In the genomic region with DNA sequence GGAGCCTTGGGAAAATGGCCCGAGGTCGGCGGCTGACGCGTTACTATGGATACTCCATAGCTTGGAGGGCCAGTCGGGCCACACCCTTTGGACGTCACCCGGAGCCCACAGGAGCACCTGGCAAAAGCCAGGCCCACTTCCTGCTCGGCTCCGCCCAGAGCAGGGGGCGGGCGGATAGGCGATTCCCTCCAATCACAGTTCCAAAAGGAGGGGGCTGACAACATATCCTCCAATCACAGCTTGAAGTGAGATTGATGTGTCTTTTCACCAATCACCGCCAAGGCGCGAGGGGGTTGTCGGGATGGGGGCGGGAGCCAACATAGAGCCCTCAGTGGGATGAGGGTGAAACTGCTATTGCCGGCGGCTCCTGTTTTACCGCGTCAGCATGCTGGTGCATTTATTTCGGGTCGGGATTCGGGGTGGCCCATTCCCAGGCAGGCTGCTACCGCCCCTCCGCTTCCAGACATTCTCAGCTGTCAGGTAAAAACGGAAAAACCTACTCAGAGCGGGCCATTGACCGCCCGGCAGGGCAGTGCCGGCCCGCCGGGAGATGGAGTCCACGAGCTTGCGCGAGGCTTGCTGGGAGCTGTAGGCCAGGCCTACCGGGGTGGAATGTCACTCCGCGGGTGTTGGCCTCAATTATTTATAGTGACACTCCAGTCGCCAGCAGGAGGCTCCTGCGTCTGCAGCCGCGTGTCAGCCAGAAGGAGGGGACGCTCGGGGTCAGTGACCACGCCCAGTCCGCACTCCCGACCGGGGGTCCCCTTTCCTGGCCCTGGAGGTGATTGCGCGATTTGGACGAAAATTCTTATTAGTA, we compare ENCODE assay signal across 8 cellular contexts. TPM values are rescaled to one million over a fixed set of nuclear protein-coding genes. Genes with fewer than 3 reads are reported as not detected.
DNase-seq lines count a peak whose midpoint lies in the region; ATAC-seq and TF ChIP-seq lines count a peak whose summit lies in the region.

TSS of gene ABCB8 (plus strand) at position 320 of the 817 bp plus-strand sequence. CDS start at position 386, 66 bp downstream.

- peak within 1 kb of the TSS; percentile 70 for H3K27ac ChIP-seq in C4-2B
- H3K27ac ChIP-seq in colonic mucosa = peak within 1 kb of the TSS; percentile 84
- H3K27ac ChIP-seq in layer of hippocampus (ENCODE audit: low read depth, low read length) = peak within 1 kb of the TSS; percentile 85

- H3K4me1 ChIP-seq in colonic mucosa = no peaks in the 10 kb centered on the region

- peaks cover 2% of the 10 kb centered on the region for H3K27me3 Mint-ChIP-seq in activated CD4-positive, alpha-beta T cell treated with anti-CD3 and anti-CD28 coated beads, Interleukin-2, amount 10 ng/mL, durations not matched to agents 24 days and 14 days

- H3K27ac Mint-ChIP-seq in activated CD4-positive, alpha-beta T cell treated with anti-CD3 and anti-CD28 coated beads, Interleukin-2, amount 10 ng/mL, durations not matched to agents 24 days and 14 days = peak within 1 kb of the TSS; percentile 97

- H3K36me3 Mint-ChIP-seq in activated CD4-positive, alpha-beta T cell treated with anti-CD3 and anti-CD28 coated beads, Interleukin-2, amount 10 ng/mL, durations not matched to agents 24 days and 14 days (ENCODE audit: low read depth) = peaks cover 5% of the 10 kb centered on the region

- peak within 1 kb of the TSS; percentile 86 for H3K4me3 ChIP-seq in colonic mucosa

- no peaks in the 10 kb centered on the region for H3K9me3 ChIP-seq in colonic mucosa

- intact Hi-C loops in activated CD4-positive, alpha-beta T cell treated with anti-CD3 and anti-CD28 coated beads, Interleukin-2, amount 10 ng/mL, durations not matched to agents 24 days and 14 days (cut with micrococcal nuclease) = loop anchor here (1.0 to 2.0 kb wide), 6 partner anchors 15 to 322 kb away; partner anchors contain the start of genes CHPF2 and TMUB1
- intact Hi-C loops in colonic mucosa (cut with DNase I) = no loop called here

- no peaks in the 10 kb centered on the region for H3K36me3 ChIP-seq in colonic mucosa

- DNase-seq in NCI-H526 treated with DMSO at 0.1 percent for 48 hours (lab: John Stamatoyannopoulos, UW) (peak; percentile 98), colonic mucosa (peak; percentile 100)
- peak; percentile 100 for DNase-seq in activated CD4-positive, alpha-beta T cell treated with anti-CD3 and anti-CD28 coated beads, Interleukin-2, amount 10 ng/mL, durations not matched to agents 24 days and 14 days
- DNase-seq in stimulated activated CD4-positive, alpha-beta T cell treated with anti-CD3 and anti-CD28 coated beads, Interleukin-1b, Interleukin-23, amount 100 ng/mL, for 4 hours (ENCODE audit: low read depth in 2 of 2) = peak; percentile 87 to 98

- ATAC-seq in GM19328 (IDR thresholded peaks at IDR 0.05; ENCODE audit: unreplicated experiment) = peak; percentile 98
- ATAC-seq in HG03520 (IDR thresholded peaks at IDR 0.05; ENCODE audit: unreplicated experiment) = peak; percentile 97

- peak within 1 kb of the TSS; percentile 37 to 78 for H3K9ac ChIP-seq in colonic mucosa (ENCODE audit: low read depth in 2 of 2, low read length in 2 of 2)

- H3K27me3 ChIP-seq in colonic mucosa (no peaks in the 10 kb centered on the region), layer of hippocampus (ENCODE audit: control insufficient read depth, insufficient read depth, low read length) (no peaks in the 10 kb centered on the region)

- no peaks in the 10 kb centered on the region for H3K9me3 Mint-ChIP-seq in activated CD4-positive, alpha-beta T cell treated with anti-CD3 and anti-CD28 coated beads, Interleukin-2, amount 10 ng/mL, durations not matched to agents 24 days and 14 days

- no peak; the same call in 1 of the 2 replicates for TF ChIP-seq CTCF in C4-2B (conservative IDR thresholded peaks at IDR 0.05)
- TF ChIP-seq CTCF in colonic mucosa (IDR thresholded peaks at IDR 0.05) = peak; percentile 45

- peak within 1 kb of the TSS; percentile 97 for H3K4me3 Mint-ChIP-seq in activated CD4-positive, alpha-beta T cell treated with anti-CD3 and anti-CD28 coated beads, Interleukin-2, amount 10 ng/mL, durations not matched to agents 24 days and 14 days

- H3K4me1 Mint-ChIP-seq in activated CD4-positive, alpha-beta T cell treated with anti-CD3 and anti-CD28 coated beads, Interleukin-2, amount 10 ng/mL, durations not matched to agents 24 days and 14 days = peaks cover 24% of the 10 kb centered on the region

RNA-seq across cellular contexts. Expression of gene ABCB8, which starts in this region (rescaled TPM):
- total RNA-seq in activated CD4-positive, alpha-beta T cell treated with anti-CD3 and anti-CD28 coated beads, Interleukin-2, amount 10 ng/mL, durations not matched to agents 24 days and 14 days = 56.4 and 57.4 TPM in 2 replicates
- 10 to 100 TPM; 26.7 to 59.5 TPM for total RNA-seq in colonic mucosa

Comparison
In these comparisons a context has a peak if more than half of its experiments do, and no peak if none do; other contexts are left out.
1. Peak in every context shown above with its lines: DNase-seq, ATAC-seq, H3K4me3 ChIP-seq and H3K27ac ChIP-seq.